ENCODE assay signal across 36 cellular contexts in the genomic region with DNA sequence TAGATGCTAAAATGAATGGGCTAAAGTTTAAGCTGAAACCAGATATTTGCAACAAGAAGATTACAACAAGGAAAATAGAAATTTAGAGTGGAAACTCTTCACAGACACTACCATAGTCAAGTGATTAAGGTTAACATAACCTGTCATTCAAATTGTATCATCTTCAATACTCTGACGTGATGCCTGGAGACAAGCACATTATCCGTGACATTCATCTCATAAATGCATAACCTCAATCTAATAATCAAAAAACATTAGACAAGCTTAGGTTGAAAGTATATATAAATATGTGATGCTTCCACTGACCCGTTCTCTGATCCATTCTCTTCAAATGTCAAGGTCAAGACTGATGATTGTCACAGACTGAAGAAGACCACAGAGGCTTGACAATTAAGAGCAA.
"Had no signal": no experiment of that assay in that cellular context is flagged by ENCODE, and none has a peak within 500 bp of the region (broad histone marks: within the 10 kb centered on the region; RNA-seq: fewer than 3 reads in every experiment).

No MANE protein-coding gene starts in this region.

- H3K9ac ChIP-seq: KMS-11 had no signal

- H3K27me3 ChIP-seq: MG63 had no signal

- H3K9me3 ChIP-seq: MG63 had no signal

- H3K27ac ChIP-seq: KMS-11 had no signal

- DNase-seq: Karpas-422, Kasumi-1, MG63, MM.1S, MV-4-11, NCI-H1048, NCI-H1092, NCI-H1092 treated with DMSO at 0.1 percent for 48 hours, NCI-H1105, NCI-H1105 treated with DMSO at 0.1 percent for 48 hours, NCI-H1417, NCI-H1417 treated with DMSO at 0.1 percent for 48 hours, NCI-H1436, NCI-H1436 treated with DMSO at 0.1 percent for 48 hours, NCI-H146, NCI-H1694, NCI-H1694 treated with DMSO at 0.1 percent for 48 hours, NCI-H187, NCI-H187 treated with DMSO at 0.1 percent for 48 hours, NCI-H1930, NCI-H2029, NCI-H2029 treated with DMSO at 0.1 percent for 48 hours, NCI-H2081, NCI-H2081 treated with DMSO at 0.1 percent for 48 hours, NCI-H2107, NCI-H2171, NCI-H2171 treated with DMSO at 0.1 percent for 48 hours, NCI-H2227 treated with DMSO at 0.1 percent for 48 hours, NCI-H226, NCI-H345, NCI-H446, NCI-H446 treated with DMSO at 0.1 percent for 48 hours, NCI-H510A, NCI-H510A treated with DMSO at 0.1 percent for 48 hours, NCI-H524 had no signal

- H3K36me3 ChIP-seq: MG63 had no signal

- H3K4me3 ChIP-seq: MG63 had no signal

- H3K4me2 ChIP-seq: KMS-11 had no signal
